8 cellular contexts compared by ENCODE assay signal in the genomic region with DNA sequence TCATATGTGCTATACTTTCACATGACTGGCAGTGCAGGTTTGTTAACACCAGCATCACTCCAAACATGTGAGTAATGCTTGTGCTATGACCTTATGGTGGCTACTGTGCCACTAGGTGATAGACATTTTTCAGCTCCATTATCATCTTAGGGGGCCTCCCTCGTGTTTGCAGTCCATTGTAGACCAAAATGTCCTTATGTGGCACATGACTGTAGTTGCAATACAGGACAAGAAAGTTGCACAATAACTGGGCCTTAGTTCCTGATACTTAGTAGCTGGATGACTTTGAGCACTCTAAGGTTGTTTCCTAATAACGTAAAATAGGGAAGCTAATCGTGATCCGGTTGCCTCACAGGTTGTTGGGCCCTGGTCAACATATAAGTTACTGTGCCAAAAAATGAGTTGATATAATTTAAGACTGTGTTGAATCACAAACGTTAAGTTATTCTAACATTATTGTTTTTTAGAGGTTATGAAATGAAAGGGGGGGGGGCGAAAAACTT. TPM values are rescaled to one million over a fixed set of nuclear protein-coding genes. Genes with fewer than 3 reads are reported as not detected.
DNase-seq lines count a peak whose midpoint lies in the region; ATAC-seq and TF ChIP-seq lines count a peak whose summit lies in the region.

No MANE protein-coding gene starts in this region.

- DNase-seq in GM03348 (ENCODE audit: low spot score), result peak; percentile 27
- DNase-seq in OCI-LY7 (ENCODE audit: low spot score), result no peak
- DNase-seq in chondrocyte (ENCODE audit: low spot score), result no peak
- DNase-seq in mesendoderm, result peak; percentile 52
- DNase-seq in transverse colon, result peak; percentile 14
- no peak for DNase-seq in stimulated activated CD4-positive, alpha-beta T cell treated with anti-CD3 and anti-CD28 coated beads, Interleukin-2, amount 100 ng/mL, for 24 hours
- DNase-seq in globus pallidus (ENCODE audit: low spot score), result no peak

- H3K79me1 ChIP-seq in mesendoderm (ENCODE audit: low read length), result peaks cover 6% of the 10 kb centered on the region

- H3K79me2 ChIP-seq in OCI-LY7 (ENCODE audit: insufficient read depth, low read depth, low read length) (peaks cover 4% of the 10 kb centered on the region; the same call in 1 of the 2 replicates), mesendoderm (ENCODE audit: control insufficient read depth, insufficient read depth, low read length) (peaks cover 9% of the 10 kb centered on the region)

- no peaks in the 10 kb centered on the region for H3K27me3 Mint-ChIP-seq in chondrocyte (ENCODE audit: low read depth)

- H4K5ac ChIP-seq in mesendoderm (ENCODE audit: low read length), result no peak overlapping the region

- TF ChIP-seq POLR2A in transverse colon (IDR thresholded peaks at IDR 0.05), result no peak

- POLR2A ChIA-PET in OCI-LY7 (lab: Charles Lee), result interaction anchor here (0.6 to 0.8 kb wide), 2 partner anchors 44 to 60 kb away, joined by 3 to 4 read pairs; no protein-coding TSS in a partner anchor

- H3K9me3 ChIP-seq in OCI-LY7 (ENCODE audit: low read length), result no peaks in the 10 kb centered on the region
- no peaks in the 10 kb centered on the region for H3K9me3 ChIP-seq in transverse colon

- H3K23ac ChIP-seq in mesendoderm (ENCODE audit: low read length), result no peak overlapping the region

- no peak for TF ChIP-seq EP300 in transverse colon (IDR thresholded peaks at IDR 0.05; ENCODE audit: low read depth)

- no CpG with 5 or more reads among the region's 6 CpGs for WGBS in mesendoderm (ENCODE audit: extremely low coverage, insufficient coverage, low lambda C conversion rate)
- WGBS in transverse colon (ENCODE audit: low coverage in 1 of 2), 2 donors, result 17% methylated on average over 5 to 6 of the region's 6 CpGs

- H2AK5ac ChIP-seq in mesendoderm (ENCODE audit: low read length), result no peak overlapping the region

- H3K4me1 ChIP-seq in OCI-LY7 (ENCODE audit: insufficient read depth, low read length, poor library complexity, severe bottlenecking) (peaks cover 17% of the 10 kb centered on the region), mesendoderm (ENCODE audit: control insufficient read depth, low read depth, low read length) (peaks cover 4% of the 10 kb centered on the region), transverse colon (peaks cover 0 to 42% (median 18%) of the 10 kb centered on the region in 4 donors)

- intact Hi-C loops in OCI-LY7 (cut with micrococcal nuclease; ENCODE audit: unreplicated experiment), result no loop called here
- intact Hi-C loops in transverse colon (cut with DNase I; ENCODE audit: low total_unique reads), result no loop called here

- H3K4me1 Mint-ChIP-seq in chondrocyte (ENCODE audit: low read depth), result peaks cover 47% of the 10 kb centered on the region

- no peaks in the 10 kb centered on the region for H3K9me3 Mint-ChIP-seq in chondrocyte (ENCODE audit: low read depth)

- H3K9ac ChIP-seq in mesendoderm (ENCODE audit: low read length), result no peak overlapping the region

- BruUV-seq in OCI-LY7 (replicated peaks; lab: Mats Ljungman, UMichigan), result no TSS peak

- H3K4me3 Mint-ChIP-seq in chondrocyte (ENCODE audit: unreplicated experiment), result peak overlapping the region; percentile 99

- no peak overlapping the region for H4K8ac ChIP-seq in mesendoderm (ENCODE audit: low read depth, low read length)

- peaks cover 1% of the 10 kb centered on the region for H3K36me3 Mint-ChIP-seq in chondrocyte (ENCODE audit: low read depth)

- CTCF ChIA-PET in OCI-LY7 (lab: Charles Lee; ENCODE audit: unreplicated experiment), result no interaction called here

- no peak overlapping the region for H2BK5ac ChIP-seq in mesendoderm (ENCODE audit: low read length)

- no peak overlapping the region for H3K18ac ChIP-seq in mesendoderm (ENCODE audit: low read length)

- H2AFZ ChIP-seq in OCI-LY7 (ENCODE audit: low read length), result peak overlapping the region; percentile 88

- H3K36me3 ChIP-seq in OCI-LY7 (ENCODE audit: insufficient read depth, low read length) (peaks cover 6% of the 10 kb centered on the region; the same call in 1 of the 2 replicates), mesendoderm (ENCODE audit: control insufficient read depth, insufficient read depth, low read length) (no peaks in the 10 kb centered on the region), transverse colon (no peaks in the 10 kb centered on the region)

- H3K27ac Mint-ChIP-seq in chondrocyte (ENCODE audit: unreplicated experiment), result peak overlapping the region; percentile 93

- H3K27me3 ChIP-seq in mesendoderm (ENCODE audit: insufficient read depth, low read length, poor library complexity) (no peaks in the 10 kb centered on the region), transverse colon (no peaks in the 10 kb centered on the region)

- no peaks in the 10 kb centered on the region for H3K9me2 ChIP-seq in OCI-LY7 (ENCODE audit: insufficient read depth, low read length)

- no peak for TF ChIP-seq CTCF in OCI-LY7 (conservative IDR thresholded peaks at IDR 0.05; ENCODE audit: low read length)
- no peak for TF ChIP-seq CTCF in chondrocyte (IDR thresholded peaks at IDR 0.05)
- no peak for TF ChIP-seq CTCF in transverse colon (IDR thresholded peaks at IDR 0.05)

- H3K4ac ChIP-seq in mesendoderm (ENCODE audit: low read depth, low read length), result no peak overlapping the region

- no peak for ATAC-seq in GM19351 (IDR thresholded peaks at IDR 0.05; ENCODE audit: unreplicated experiment)

- H3K4me3 ChIP-seq in OCI-LY7 (ENCODE audit: low read depth, low read length, poor library complexity, severe bottlenecking) (peak overlapping the region; percentile 97), mesendoderm (ENCODE audit: low read length) (no peak overlapping the region), transverse colon (peak overlapping the region in 2 of 4 donors; percentile 70 to 78)

- in situ Hi-C loops in transverse colon (cut with MboI; ENCODE audit: low pct_ligation_motif_present in 1 of 4, low pct_unique_long_range_greater_than_20kb in 1 of 4, low sequenced_read_pairs in 3 of 4), result no loop called here

- no peaks in the 10 kb centered on the region for H4K20me1 ChIP-seq in OCI-LY7 (ENCODE audit: insufficient read depth, low read length)

- H3K56ac ChIP-seq in mesendoderm (ENCODE audit: low read length), result no peak overlapping the region

- H3K4me2 ChIP-seq in OCI-LY7 (ENCODE audit: low read length) (peak overlapping the region; percentile 78), mesendoderm (ENCODE audit: low read length) (no peak overlapping the region)

- H3K27ac ChIP-seq in OCI-LY7 (ENCODE audit: low read depth, low read length, poor library complexity, severe bottlenecking) (no peak overlapping the region), mesendoderm (ENCODE audit: low read depth, low read length) (no peak overlapping the region), transverse colon (peak overlapping the region; percentile 87 to 92 (median 88))

- H2BK120ac ChIP-seq in mesendoderm (ENCODE audit: low read depth, low read length), result no peak overlapping the region

- no peak overlapping the region for H2BK15ac ChIP-seq in mesendoderm (replicated peaks; ENCODE audit: low read depth)

RNA-seq across cellular contexts. Expression of a gene that starts 0.5 kb away (rescaled TPM):
- total RNA-seq in OCI-LY7 (2014; rRNA removed; shearing (Covaris generic)), result 13.5 and 16.4 TPM in 2 replicates
- total RNA-seq in OCI-LY7 (2022), result 31.6 and 32.0 TPM in 2 replicates
- total RNA-seq in chondrocyte, result 39.0 to 39.5 TPM (median 39.3 TPM) in 3 replicates
- polyA plus RNA-seq in mesendoderm (2013, experiment 1 of 2), result 19.3 TPM
- polyA plus RNA-seq in mesendoderm (2013, experiment 2 of 2), result 19.3 TPM
- total RNA-seq in transverse colon, result 10 to 100 TPM; 11.5 to 37.0 (median 24.6) TPM

Comparison
In these comparisons a context has a peak if more than half of its experiments do, and no peak if none do; other contexts are left out.
1. DNase-seq: peak in GM03348 (single experiment), mesendoderm (single experiment) and transverse colon (single experiment); none in OCI-LY7 (single experiment), chondrocyte (single experiment), stimulated activated CD4-positive, alpha-beta T cell treated with anti-CD3 and anti-CD28 coated beads, Interleukin-2, amount 100 ng/mL, for 24 hours (0 of 2) and globus pallidus (single experiment).
2. H3K27ac ChIP-seq: peak in transverse colon (4 of 4); none in OCI-LY7 (single experiment) and mesendoderm (single experiment).